In the genomic region with DNA sequence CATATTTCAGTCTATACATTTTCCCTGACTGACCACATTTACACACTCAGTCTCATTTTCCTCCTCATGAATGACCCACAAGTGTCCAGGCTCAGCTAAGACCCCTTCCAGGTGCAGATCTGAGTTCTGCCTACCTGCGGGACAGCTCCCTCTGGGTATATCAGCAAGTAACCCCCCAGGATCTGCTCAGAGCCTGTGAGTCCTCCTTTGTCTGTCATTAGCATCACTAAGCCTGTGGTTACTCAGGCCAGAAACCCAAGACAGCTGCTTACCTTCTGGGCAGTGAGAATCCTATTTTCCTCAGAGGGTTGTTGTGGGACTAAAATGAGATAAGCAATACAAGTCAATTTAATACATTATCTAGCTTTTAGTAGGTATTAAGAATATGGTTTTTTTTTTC, we compare ENCODE assay signal across 19 cellular contexts.
DNase-seq lines count a peak whose midpoint lies in the region; ATAC-seq, FAIRE-seq and TF ChIP-seq lines count a peak whose summit lies in the region.
"Had no signal": no experiment of that assay in that cellular context is flagged by ENCODE, and none has a peak within 500 bp of the region (broad histone marks: within the 10 kb centered on the region; RNA-seq: fewer than 3 reads in every experiment).

No MANE protein-coding gene starts in this region.

- H3K4me3 ChIP-seq in ACC112 (ENCODE audit: low read depth, low read length) (peak overlapping the region; percentile 18), IMR-90 (ENCODE audit: insufficient read depth, low read depth, low read length) (no peak overlapping the region), H1 (ENCODE audit: extremely low read depth in 1 of 4, insufficient read depth in 2 of 4, low read depth in 3 of 4, low read length in 4 of 4) (no peak overlapping the region), osteoblast (ENCODE audit: insufficient read depth, low read length) (peak overlapping the region; percentile 3), small intestine (ENCODE audit: low read depth in 1 of 2, low read length in 2 of 2) (no peak overlapping the region), esophagus muscularis mucosa (no peak overlapping the region)
- H3K4me3 ChIP-seq: BLaER1, PC-9, SJSA1 had no signal

- no peak for TF ChIP-seq CTCF in IMR-90 (conservative IDR thresholded peaks at IDR 0.05; ENCODE audit: low read depth, low read length)
- TF ChIP-seq CTCF in H1 (IDR thresholded peaks at IDR 0.05; ENCODE audit: control extremely low read depth in 1 of 3, insufficient read depth in 1 of 3, low read depth in 1 of 3, low read length in 3 of 3) = no peak
- no peak for TF ChIP-seq CTCF in osteoblast (IDR thresholded peaks at IDR 0.05; ENCODE audit: extremely low read depth, low read depth, low read length)
- no peak for TF ChIP-seq CTCF in esophagus muscularis mucosa (IDR thresholded peaks at IDR 0.05)

- CTCF ChIA-PET in IMR-90 (lab: Yijun Ruan, JAX) (no interaction called here), H1 (lab: Charles Lee; ENCODE audit: partially characterized antibody) (interaction anchor here (1.1 to 1.3 kb wide), 3 partner anchors 15 to 73 kb away, joined by 3 to 5 read pairs (median 3); no protein-coding TSS in a partner anchor)

- H2BK120ac ChIP-seq in IMR-90 (ENCODE audit: low read depth, low read length) (no peak overlapping the region), H1 (replicated peaks; ENCODE audit: low read depth, low read length) (no peak overlapping the region)

- 0 out of 2 replicates have a peak overlapping the region, but pooled peaks have one; percentile 15 for H2AK5ac ChIP-seq in IMR-90 (ENCODE audit: low read depth, low read length)
- no peak overlapping the region for H2AK5ac ChIP-seq in H1 (ENCODE audit: low read depth, low read length)

- H3K18ac ChIP-seq in IMR-90 (ENCODE audit: low read depth, low read length) (no peak overlapping the region), H1 (ENCODE audit: extremely low read depth, low read length) (no peak overlapping the region)

- intact Hi-C loops in IMR-90 (cut with micrococcal nuclease) = no loop called here
- intact Hi-C loops in esophagus muscularis mucosa (cut with DNase I) = no loop called here

- no peaks in the 10 kb centered on the region for H4K20me1 ChIP-seq in IMR-90 (ENCODE audit: insufficient read depth, low read length)
- no peaks in the 10 kb centered on the region for H4K20me1 ChIP-seq in H1 (replicated peaks in 1 of 2; ENCODE audit: control insufficient read depth in 1 of 2, insufficient read depth in 2 of 2, low read length in 2 of 2)
- H4K20me1 ChIP-seq in osteoblast (ENCODE audit: insufficient read depth, low read length) = no peaks in the 10 kb centered on the region
- H4K20me1 ChIP-seq: BLaER1 had no signal

- H2BK15ac ChIP-seq in IMR-90 (ENCODE audit: low read depth, low read length) = no peak overlapping the region
- H2BK15ac ChIP-seq in H1 (ENCODE audit: low read length) = no peak overlapping the region

- TF ChIP-seq RAD21 in IMR-90 (IDR thresholded peaks at IDR 0.05; ENCODE audit: low read length) = no peak
- TF ChIP-seq RAD21 in H1 (IDR thresholded peaks at IDR 0.05 in 1 of 2, conservative IDR thresholded peaks at IDR 0.05 in 1 of 2; ENCODE audit: low read depth in 2 of 2, low read length in 2 of 2) = 0 out of 4 replicates have a peak, but pooled peaks of 1 of the 2 experiments have one; percentile 4

- H3K27me3 ChIP-seq in ACC112 (ENCODE audit: insufficient read depth, low read length) (no peaks in the 10 kb centered on the region), IMR-90 (ENCODE audit: control insufficient read depth, insufficient read depth, low read length) (no peaks in the 10 kb centered on the region), H1 (replicated peaks in 1 of 4; ENCODE audit: control insufficient read depth in 3 of 4, extremely low read depth in 1 of 4, insufficient read depth in 3 of 4, low read length in 3 of 4) (no peaks in the 10 kb centered on the region), osteoblast (ENCODE audit: insufficient read depth, low read length) (no peaks in the 10 kb centered on the region), small intestine (ENCODE audit: control insufficient read depth in 2 of 2, insufficient read depth in 2 of 2, low read length in 2 of 2) (no peaks in the 10 kb centered on the region), esophagus muscularis mucosa (no peaks in the 10 kb centered on the region)
- H3K27me3 ChIP-seq: BLaER1, SJSA1 had no signal

- H2AK9ac ChIP-seq in IMR-90 (replicated peaks; ENCODE audit: low read depth, low read length, poor library complexity) = no peak overlapping the region

- TF ChIP-seq POLR2A in IMR-90 (IDR thresholded peaks at IDR 0.05; ENCODE audit: low read depth, low read length) (no peak), H1 (IDR thresholded peaks at IDR 0.05; ENCODE audit: control extremely low read depth in 1 of 2, low read depth in 2 of 2, low read length in 2 of 2) (no peak), esophagus muscularis mucosa (IDR thresholded peaks at IDR 0.05; ENCODE audit: low read depth) (no peak)

- no CpG with 5 or more reads among the region's 1 CpG for WGBS in IMR-90 (ENCODE audit: extremely low coverage in 2 of 2, insufficient read length in 1 of 2), 2 experiments
- 50% methylated on average over 1 of the region's 1 CpG; no CpG with 5 or more reads in 1 of the 2 experiments for WGBS in H1 (ENCODE audit: extremely low coverage in 1 of 2, insufficient coverage in 1 of 2, insufficient read length in 1 of 2, insufficient replicate concordance in 2 of 2, low coverage in 1 of 2, low lambda C conversion rate in 2 of 2, missing lambda C conversion rate in 1 of 2), 2 experiments
- 82 to 100% (median 95%) methylated on average over 1 of the region's 1 CpG for WGBS in small intestine, 3 donors
- 100% methylated on average over 1 of the region's 1 CpG for WGBS in esophagus muscularis mucosa

- H2BK20ac ChIP-seq in IMR-90 (ENCODE audit: low read depth, low read length) (no peak overlapping the region), H1 (ENCODE audit: low read length) (no peak overlapping the region)

- H4K91ac ChIP-seq in IMR-90 (ENCODE audit: insufficient read depth, low read depth, low read length) = no peak overlapping the region
- no peak overlapping the region for H4K91ac ChIP-seq in H1 (replicated peaks; ENCODE audit: insufficient read length, low read length)

- H4K5ac ChIP-seq in IMR-90 (ENCODE audit: low read depth, low read length) (no peak overlapping the region), H1 (ENCODE audit: insufficient read length, low read depth, low read length) (no peak overlapping the region)

- H3K23ac ChIP-seq in IMR-90 (ENCODE audit: low read depth, low read length) (no peak overlapping the region), H1 (ENCODE audit: insufficient read length) (no peak overlapping the region)

- H3K14ac ChIP-seq in IMR-90 (replicated peaks; ENCODE audit: low read depth, low read length) = no peak overlapping the region
- no peak overlapping the region for H3K14ac ChIP-seq in H1 (ENCODE audit: insufficient read length)

- H3K4me2 ChIP-seq in IMR-90 (ENCODE audit: low read depth, low read length) = no peak overlapping the region
- H3K4me2 ChIP-seq in H1 (ENCODE audit: insufficient read depth in 1 of 2, low read depth in 2 of 2, low read length in 2 of 2) = no peak overlapping the region
- peak overlapping the region; percentile 92 for H3K4me2 ChIP-seq in osteoblast (ENCODE audit: insufficient read depth, low read length)
- H3K4me2 ChIP-seq: BLaER1, KMS-11, PC-9 had no signal

- no peaks in the 10 kb centered on the region for H3K9me1 ChIP-seq in IMR-90 (ENCODE audit: insufficient read depth, low read length)

- no peak overlapping the region for H3K9ac ChIP-seq in IMR-90 (ENCODE audit: low read depth, low read length)
- H3K9ac ChIP-seq in H1 (replicated peaks in 1 of 4; ENCODE audit: extremely low read depth in 1 of 4, low read depth in 3 of 4, low read length in 3 of 4) = no peak overlapping the region
- H3K9ac ChIP-seq: BLaER1, KMS-11 had no signal

- DNase-seq in IMR-90 (no peak), H1 (ENCODE audit: low read depth in 1 of 2, low spot score in 2 of 2) (peak in 1 of 2 experiments; percentile 2), osteoblast (ENCODE audit: insufficient read length, low spot score, missing footprints) (no peak), RPMI8226 (no peak), hepatic stellate cell (ENCODE audit: low spot score) (no peak), small intestine (no peak), esophagus muscularis mucosa (ENCODE audit: extremely low spot score) (no peak)
- DNase-seq: CD4-positive, alpha-beta memory T cell; DMS153; GF-D8; NCI-H1417; NCI-H187 treated with DMSO at 0.1 percent for 48 hours; NCI-H2227 treated with DMSO at 0.1 percent for 48 hours; NCI-H524; PC-9 had no signal

- H3K79me2 ChIP-seq in ACC112 (ENCODE audit: control insufficient read depth, insufficient read depth, low read length, unreplicated experiment) (peaks cover 48% of the 10 kb centered on the region), H1 (ENCODE audit: control insufficient read depth in 1 of 2, insufficient read depth in 2 of 2, low read length in 2 of 2) (no peaks in the 10 kb centered on the region), osteoblast (ENCODE audit: insufficient read depth, low read length) (peaks cover 74% of the 10 kb centered on the region)

- FAIRE-seq in H1 (lab: Jason Lieb, UNC) (peak; percentile 7), small intestine (lab: Jason Lieb, UNC) (no peak)

- POLR2A ChIA-PET in IMR-90 (lab: Charles Lee; ENCODE audit: unreplicated experiment) = no interaction called here
- POLR2A ChIA-PET in H1 (lab: Charles Lee; ENCODE audit: partially characterized antibody) = no interaction called here

- BruUV-seq in IMR-90 (replicated peaks; lab: Mats Ljungman, UMichigan) = no TSS peak

- peaks cover 48% of the 10 kb centered on the region for H3K4me1 ChIP-seq in ACC112 (ENCODE audit: control insufficient read depth, insufficient read depth, low read length, unreplicated experiment)
- no peaks in the 10 kb centered on the region for H3K4me1 ChIP-seq in IMR-90 (ENCODE audit: control insufficient read depth, insufficient read depth, low read length)
- H3K4me1 ChIP-seq in H1 (replicated peaks in 1 of 4; ENCODE audit: control insufficient read depth in 3 of 4, insufficient read depth in 4 of 4, low read length in 3 of 4) = peaks cover 0 to 3% (median 1%) of the 10 kb centered on the region in 4 experiments; a peak in 3 of 7 replicates
- H3K4me1 ChIP-seq in osteoblast (ENCODE audit: insufficient read depth, low read length) = peaks cover 54% of the 10 kb centered on the region
- H3K4me1 ChIP-seq in small intestine (ENCODE audit: control insufficient read depth in 2 of 2, insufficient read depth in 1 of 2, low read depth in 1 of 2, low read length in 1 of 2) = no peaks in the 10 kb centered on the region
- H3K4me1 ChIP-seq in esophagus muscularis mucosa = no peaks in the 10 kb centered on the region
- H3K4me1 ChIP-seq: BLaER1, SJSA1 had no signal

- dilution Hi-C loops in IMR-90 (cut with HindIII; ENCODE audit: low sequenced_read_pairs, unreplicated experiment) = no loop called here

- H3K23me2 ChIP-seq in H1 (ENCODE audit: low read depth, low read length) = no peaks in the 10 kb centered on the region; the same call in 1 of the 2 replicates

- ATAC-seq in IMR-90 (ENCODE audit: low read depth) = no peak

- no peak overlapping the region for H3K27ac ChIP-seq in ACC112 (ENCODE audit: low read depth, low read length)
- no peak overlapping the region for H3K27ac ChIP-seq in IMR-90 (ENCODE audit: insufficient read depth, low read length)
- H3K27ac ChIP-seq in H1 (ENCODE audit: low read depth, low read length) = no peak overlapping the region
- H3K27ac ChIP-seq in osteoblast (ENCODE audit: low read depth, low read length) = peak overlapping the region; percentile 95
- no peak overlapping the region for H3K27ac ChIP-seq in small intestine (ENCODE audit: low read depth in 1 of 2, low read length in 1 of 2)
- no peak overlapping the region for H3K27ac ChIP-seq in esophagus muscularis mucosa (replicated peaks in 1 of 4)
- H3K27ac ChIP-seq: BLaER1, KMS-11, PC-9, SJSA1 had no signal

- in situ Hi-C loops in IMR-90 (cut with MboI; ENCODE audit: low sequenced_read_pairs) = no loop called here

- H3K79me1 ChIP-seq in IMR-90 (ENCODE audit: low read depth in 1 of 2, low read length in 2 of 2) = no peaks in the 10 kb centered on the region
- no peaks in the 10 kb centered on the region for H3K79me1 ChIP-seq in H1 (ENCODE audit: low read depth, low read length)

- H2AFZ ChIP-seq in ACC112 (ENCODE audit: low read length, unreplicated experiment) (no peak overlapping the region), IMR-90 (replicated peaks; ENCODE audit: low read length, poor library complexity) (no peak overlapping the region), H1 (ENCODE audit: low read length) (no peak overlapping the region), osteoblast (ENCODE audit: low read length) (peak overlapping the region; percentile 1)
- H2AFZ ChIP-seq: PC-9 had no signal

- H3K56ac ChIP-seq in IMR-90 (ENCODE audit: extremely low read depth, insufficient read depth, low read length) (no peak overlapping the region), H1 (replicated peaks; ENCODE audit: insufficient read length, low read depth, low read length) (no peak overlapping the region)

- no peak overlapping the region for H3K4ac ChIP-seq in IMR-90 (ENCODE audit: low read depth, low read length)
- no peak overlapping the region for H3K4ac ChIP-seq in H1 (replicated peaks; ENCODE audit: insufficient read length, low read depth, low read length)

- H2BK12ac ChIP-seq in H1 (ENCODE audit: low read depth, low read length) = no peak overlapping the region

- H3K36me3 ChIP-seq in ACC112 (ENCODE audit: insufficient read depth, low read length) (peaks cover 18% of the 10 kb centered on the region), IMR-90 (ENCODE audit: control insufficient read depth, insufficient read depth, low read length) (no peaks in the 10 kb centered on the region), H1 (ENCODE audit: control insufficient read depth in 2 of 4, insufficient read depth in 4 of 4, low read length in 3 of 4) (no peaks in the 10 kb centered on the region), osteoblast (ENCODE audit: insufficient read depth, low read length) (peaks cover 14% of the 10 kb centered on the region), small intestine (ENCODE audit: control insufficient read depth in 2 of 2, insufficient read depth in 2 of 2, low read length in 2 of 2) (no peaks in the 10 kb centered on the region), esophagus muscularis mucosa (no peaks in the 10 kb centered on the region)
- H3K36me3 ChIP-seq: BLaER1, SJSA1 had no signal

- H3K9me3 ChIP-seq in IMR-90 (ENCODE audit: control insufficient read depth, insufficient read depth, low read length) = no peaks in the 10 kb centered on the region
- no peaks in the 10 kb centered on the region for H3K9me3 ChIP-seq in H1 (ENCODE audit: insufficient read depth in 2 of 2, low read depth in 1 of 2, low read length in 1 of 2)
- no peaks in the 10 kb centered on the region for H3K9me3 ChIP-seq in osteoblast (ENCODE audit: low read depth, low read length)
- H3K9me3 ChIP-seq in small intestine (ENCODE audit: control insufficient read depth, low read depth) = no peaks in the 10 kb centered on the region
- no peaks in the 10 kb centered on the region for H3K9me3 ChIP-seq in esophagus muscularis mucosa
- H3K9me3 ChIP-seq: BLaER1, SJSA1 had no signal

- H4K8ac ChIP-seq in IMR-90 (ENCODE audit: low read depth in 2 of 2, low read length in 2 of 2) (no peak overlapping the region), H1 (ENCODE audit: extremely low read depth, insufficient read depth, low read length) (no peak overlapping the region)

- TF ChIP-seq EP300 in H1 (IDR thresholded peaks at IDR 0.05; ENCODE audit: borderline replicate concordance in 1 of 2, low read depth in 2 of 2, low read length in 2 of 2) = no peak
- no peak for TF ChIP-seq EP300 in esophagus muscularis mucosa (IDR thresholded peaks at IDR 0.05)

- H2BK5ac ChIP-seq in IMR-90 (ENCODE audit: low read depth, low read length, poor library complexity, severe bottlenecking) (no peak overlapping the region), H1 (ENCODE audit: low read depth, low read length) (no peak overlapping the region)

Comparison
In these comparisons a context has a peak if more than half of its experiments do, and no peak if none do; other contexts are left out.
1. H3K4me3 ChIP-seq: peak in ACC112 (single experiment) and osteoblast (single experiment); none in IMR-90 (single experiment), H1 (0 of 4), small intestine (0 of 2) and esophagus muscularis mucosa (0 of 4).